14 cellular contexts compared by ENCODE assay signal in genomic region chr11:96318850-96319249, GRCh38.
"Had no signal": no experiment of that assay in that cellular context is flagged by ENCODE, and none has a peak within 500 bp of the region (broad histone marks: within the 10 kb centered on the region; RNA-seq: fewer than 3 reads in every experiment).

No MANE protein-coding gene starts in this region.

- H3K4me3 ChIP-seq: right atrium auricular region, skin epidermis, tibial nerve had no signal

- DNase-seq: brain microvascular endothelial cell, cerebellar nuclear complex, dermis blood vessel endothelial cell, hypothalamus, kidney glomerular epithelial cell, midbrain, posterior cingulate gyrus, T1000 had no signal

- H3K4me3 Mint-ChIP-seq: activated T-helper 1 cell treated with anti-CD3 and anti-CD28 coated beads, Interleukin-12 subunit alpha, Interleukin-12 subunit beta, Interleukin-2, Interleukin-4 antibody, amounts not matched to agents 30 ng/mL and 10 ng/mL and 1 ng/mL, durations not matched to agents 14 hours and 24 hours and 36 hours had no signal

- H3K27ac Mint-ChIP-seq: activated T-helper 1 cell treated with anti-CD3 and anti-CD28 coated beads, Interleukin-12 subunit alpha, Interleukin-12 subunit beta, Interleukin-2, Interleukin-4 antibody, amounts not matched to agents 30 ng/mL and 10 ng/mL and 1 ng/mL, durations not matched to agents 14 hours and 24 hours and 36 hours had no signal

- H3K27ac ChIP-seq: brain microvascular endothelial cell, neutrophil, right atrium auricular region had no signal

- H3K9me3 Mint-ChIP-seq: activated naive CD4-positive, alpha-beta T cell treated with anti-CD3 and anti-CD28 coated beads, Interleukin-2, amount 50 U/mL, for 72 hours; activated T-helper 1 cell treated with anti-CD3 and anti-CD28 coated beads, Interleukin-12 subunit alpha, Interleukin-12 subunit beta, Interleukin-2, Interleukin-4 antibody, amounts not matched to agents 30 ng/mL and 10 ng/mL and 1 ng/mL, durations not matched to agents 14 hours and 24 hours and 36 hours had no signal

- H3K9me3 ChIP-seq: neutrophil, right atrium auricular region, tibial nerve had no signal

- H3K27me3 ChIP-seq: brain microvascular endothelial cell, neutrophil, right atrium auricular region, tibial nerve had no signal

- H3K36me3 ChIP-seq: brain microvascular endothelial cell, neutrophil, right atrium auricular region, tibial nerve had no signal
